ENCODE assay signal across 8 cellular contexts in genomic region chr16:29816694-29817441, GRCh38. TPM values are rescaled to one million over a fixed set of nuclear protein-coding genes. Genes with fewer than 3 reads are reported as not detected.
A peak's percentile ranks its signal among the peaks of the same experiment; 100 is the strongest.
DNase-seq lines count a peak whose midpoint lies in the region; ATAC-seq, FAIRE-seq and TF ChIP-seq lines count a peak whose summit lies in the region.

No MANE protein-coding gene starts in this region.

- no peaks in the 10 kb centered on the region for H3K27me3 ChIP-seq in K562 (ENCODE audit: control insufficient read depth in 2 of 2, insufficient read depth in 2 of 2, low read length in 2 of 2)
- H3K27me3 ChIP-seq in spleen (replicated peaks in 1 of 7): peaks cover 0 to 12% (median 6%) of the 10 kb centered on the region in 7 donors

- peaks cover 21% of the 10 kb centered on the region for H3K79me2 ChIP-seq in K562 (ENCODE audit: control insufficient read depth, insufficient read depth, low read length)

- no TSS peak for BruUV-seq in K562 (replicated peaks; lab: Mats Ljungman, UMichigan)

- H3K9ac ChIP-seq in K562 (ENCODE audit: insufficient read depth in 1 of 2, low read depth in 2 of 2, low read length in 2 of 2): peak overlapping the region; percentile 62 to 91

- intact Hi-C loops in K562 (cut with micrococcal nuclease) (loop anchor here (5.0 to 10.0 kb wide), 2 partner anchors 115 to 208 kb away; partner anchors contain the start of gene C16orf92), spleen (cut with DNase I; ENCODE audit: low total_unique reads) (no loop called here)

- CTCF ChIA-PET in K562 (lab: Yijun Ruan, JAX; ENCODE audit: low intra/inter-chr PET ratio): interaction anchor here (1.0 to 1.9 kb wide), 2 partner anchors 9 to 116 kb away, joined by 3 to 5 read pairs; no protein-coding TSS in a partner anchor

- H3K4me1 ChIP-seq in K562 (replicated peaks in 1 of 2; ENCODE audit: control insufficient read depth in 2 of 2, insufficient read depth in 2 of 2, low read length in 2 of 2) (peaks cover 24 to 69% of the 10 kb centered on the region in 2 experiments), spleen (peaks cover 35 to 93% (median 75%) of the 10 kb centered on the region in 6 donors)

- no peaks in the 10 kb centered on the region for H3K9me1 ChIP-seq in K562 (ENCODE audit: control insufficient read depth, insufficient read depth, low read length)

- in situ Hi-C loops in K562 (cut with MboI): no loop called here

- peak; percentile 52 for DNase-seq in COR-L47 (lab: John Stamatoyannopoulos, UW)
- DNase-seq in HuH-7.5 (ENCODE audit: low spot score): peak; percentile 65
- peak; percentile 49 to 66 (median 60) for DNase-seq in K562 (ENCODE audit: extremely low read depth in 1 of 4, low spot score in 3 of 4)
- peak; percentile 69 for DNase-seq in iPS-NIHi7 (ENCODE audit: extremely low spot score)
- peak; percentile 93 for DNase-seq in spleen
- no peak for DNase-seq in D721Med (ENCODE audit: insufficient read length, low spot score)

- peak; percentile 12 for ATAC-seq in GM19452 (IDR thresholded peaks at IDR 0.05; ENCODE audit: unreplicated experiment)
- ATAC-seq in SK-N-SH treated with all-trans-retinoic acid at 6 μM for 48 hours: peak; percentile 49
- ATAC-seq in K562: peak; percentile 43

- TF ChIP-seq CTCF in K562 (IDR thresholded peaks at IDR 0.05 in 2 of 3, conservative IDR thresholded peaks at IDR 0.05 in 1 of 3; ENCODE audit: insufficient read depth in 2 of 3, low read depth in 1 of 3, low read length in 3 of 3) (peak; percentile 12 to 48 (median 24); a peak in 2 of 6 replicates), spleen (IDR thresholded peaks at IDR 0.05 in 8 of 11, conservative IDR thresholded peaks at IDR 0.05 in 3 of 11) (no peak), D721Med (IDR thresholded peaks at IDR 0.05; ENCODE audit: insufficient read depth, missing control alignments) (no peak)

- POLR2A ChIA-PET in K562 (lab: Yijun Ruan, JAX): interaction anchor here (0.6 to 2.5 kb wide), 7 partner anchors 9 to 137 kb away, joined by 3 to 8 read pairs (median 4); no protein-coding TSS in a partner anchor

- H2AFZ ChIP-seq in K562 (ENCODE audit: low read depth, low read length): peak overlapping the region; percentile 95

- peak overlapping the region; percentile 71 for H3K27ac ChIP-seq in K562 (ENCODE audit: extremely low read depth, low read depth, low read length)
- H3K27ac ChIP-seq in spleen: peak overlapping the region; percentile 92 to 99 (median 98)

- TF ChIP-seq EP300 in K562 (IDR thresholded peaks at IDR 0.05; ENCODE audit: low read length): no peak

- H4K20me1 ChIP-seq in K562 (replicated peaks; ENCODE audit: control insufficient read depth, insufficient read depth, low read length): no peaks in the 10 kb centered on the region; the same call in 1 of the 2 replicates

- H3K9me3 ChIP-seq in K562 (replicated peaks; ENCODE audit: control insufficient read depth, insufficient read depth, low read depth, low read length) (no peaks in the 10 kb centered on the region), spleen (no peaks in the 10 kb centered on the region)

- H3K4me3 ChIP-seq in K562 (peak overlapping the region; percentile 68), spleen (peak overlapping the region; percentile 67 to 98 (median 81))

- FAIRE-seq in K562 (lab: Jason Lieb, UNC): peak; percentile 82
- FAIRE-seq in D721Med (lab: Jason Lieb, UNC): no peak

- H3K36me3 ChIP-seq in K562 (ENCODE audit: control insufficient read depth, insufficient read depth, low read length) (peaks cover 23% of the 10 kb centered on the region), spleen (peaks cover 0 to 27% (median 13%) of the 10 kb centered on the region in 6 donors)

- 0% methylated on average over 26 of the region's 37 CpGs for WGBS in K562 (ENCODE audit: insufficient coverage, low coverage, missing lambda C conversion rate)
- 0 to 1% (median 1%) methylated on average over 34 to 37 of the region's 37 CpGs for WGBS in spleen, 5 donors

- peak overlapping the region; percentile 78 for H3K4me2 ChIP-seq in K562 (ENCODE audit: insufficient read depth, low read length)

- no peak for TF ChIP-seq RAD21 in K562 (CRISPR knock-in tag; conservative IDR thresholded peaks at IDR 0.05 in 1 of 2, IDR thresholded peaks at IDR 0.05 in 1 of 2)

- TF ChIP-seq POLR2A in K562 (conservative IDR thresholded peaks at IDR 0.05) (no peak), spleen (IDR thresholded peaks at IDR 0.05) (no peak)

RNA-seq across cellular contexts. Expression of gene PAGR1, which starts 0.9 kb away (rescaled TPM):
- 8.4 and 14.4 TPM in 2 replicates for total RNA-seq in K562 (2011; cell fraction: chromatin; rRNA removed; ENCODE audit: low replicate concordance)
- total RNA-seq in K562 (2011; cell fraction: nucleolus; rRNA removed): 14.2 and 16.0 TPM in 2 replicates
- 11.1 and 12.8 TPM in 2 replicates for total RNA-seq in K562 (2011; cell fraction: nucleoplasm; rRNA removed)
- total RNA-seq in K562 (2014; rRNA removed): 58.2 and 68.3 TPM in 2 replicates
- total RNA-seq in K562 (2014; rRNA removed; fragmentation: Illumina TruSeq; extraction: Trizol): 16.5 and 16.8 TPM in 2 replicates
- total RNA-seq in K562 (2015; rRNA removed; fragmentation: Illumina TruSeq; extraction: Trizol): 40.7 and 42.2 TPM in 2 replicates
- total RNA-seq in K562 (2021): 33.3 and 36.0 TPM in 2 replicates
- polyA plus RNA-seq in K562 (2011; rRNA removed): 15.4 and 16.6 TPM in 2 replicates
- polyA plus RNA-seq in K562 (2011; cell fraction: cytosol; rRNA removed): 16.9 and 23.2 TPM in 2 replicates
- 11.9 and 16.8 TPM in 2 replicates for polyA plus RNA-seq in K562 (2011; cell fraction: nucleus; rRNA removed)
- polyA plus RNA-seq in K562 (2012): 21.5 and 32.5 TPM in 2 replicates
- polyA plus RNA-seq in K562 (2014; fragmentation: Illumina TruSeq; extraction: Trizol): 15.7 and 26.0 TPM in 2 replicates
- polyA plus RNA-seq in K562 (2014; fragmentation: Nextera tagmentation; extraction: Ambion mirVana): 1 to 10 TPM; 1.4 to 4.5 TPM
- 42.8 and 51.3 TPM in 2 replicates for polyA plus RNA-seq in K562 (2014; rRNA removed)
- 5.3 and 7.0 TPM in 2 replicates for polyA minus RNA-seq in K562 (2011; rRNA and poly(A)+ RNA removed)
- 7.3 and 12.9 TPM in 2 replicates for polyA minus RNA-seq in K562 (2011; cell fraction: cytosol; rRNA and poly(A)+ RNA removed)
- 10.0 and 13.6 TPM in 2 replicates for polyA minus RNA-seq in K562 (2011; cell fraction: nucleus; rRNA and poly(A)+ RNA removed)
- 10 to 100 TPM; 17.3 to 43.9 (median 23.6) TPM for total RNA-seq in spleen
- 10 to 100 TPM; 28.8 to 46.4 (median 37.9) TPM for polyA plus RNA-seq in spleen

RNA-seq across cellular contexts. Expression of gene MVP, which starts 3.4 kb away (rescaled TPM):
- total RNA-seq in K562 (2011; cell fraction: chromatin; rRNA removed; ENCODE audit: low replicate concordance): 2.1 and 2.7 TPM in 2 replicates
- total RNA-seq in K562 (2011; cell fraction: nucleolus; rRNA removed): 0.83 and 2.1 TPM in 2 replicates
- total RNA-seq in K562 (2011; cell fraction: nucleoplasm; rRNA removed): 1.6 and 6.8 TPM in 2 replicates
- 0.53 and 1.00 TPM in 2 replicates for total RNA-seq in K562 (2014; rRNA removed)
- 0.41 and 0.65 TPM in 2 replicates for total RNA-seq in K562 (2014; rRNA removed; fragmentation: Illumina TruSeq; extraction: Trizol)
- total RNA-seq in K562 (2015; rRNA removed; fragmentation: Illumina TruSeq; extraction: Trizol): 0.76 and 0.98 TPM in 2 replicates
- total RNA-seq in K562 (2021): 1.4 and 1.9 TPM in 2 replicates
- polyA plus RNA-seq in K562 (2011; rRNA removed): 0.39 and 1.1 TPM in 2 replicates
- 0.21 and 0.86 TPM in 2 replicates for polyA plus RNA-seq in K562 (2011; cell fraction: cytosol; rRNA removed)
- 2.9 and 3.4 TPM in 2 replicates for polyA plus RNA-seq in K562 (2011; cell fraction: nucleus; rRNA removed)
- 2.1 and 3.5 TPM in 2 replicates for polyA plus RNA-seq in K562 (2012)
- 0.43 and 0.69 TPM in 2 replicates for polyA plus RNA-seq in K562 (2014; fragmentation: Illumina TruSeq; extraction: Trizol)
- polyA plus RNA-seq in K562 (2014; fragmentation: Nextera tagmentation; extraction: Ambion mirVana): not detected
- polyA plus RNA-seq in K562 (2014; rRNA removed): 0.66 and 1.1 TPM in 2 replicates
- polyA minus RNA-seq in K562 (2011; rRNA and poly(A)+ RNA removed): 0.53 and 1.0 TPM in 2 replicates
- 2.4 and 2.7 TPM in 2 replicates for polyA minus RNA-seq in K562 (2011; cell fraction: cytosol; rRNA and poly(A)+ RNA removed)
- 0.94 and 2.2 TPM in 2 replicates for polyA minus RNA-seq in K562 (2011; cell fraction: nucleus; rRNA and poly(A)+ RNA removed)
- 100 to 1,000 TPM; 103 to 200 (median 160) TPM for total RNA-seq in spleen
- 100 to 1,000 TPM in 1 of 3 donors, 10 to 100 TPM in 2; 72.3 to 153 (median 90.9) TPM for polyA plus RNA-seq in spleen

RNA-seq across cellular contexts. Expression of gene PRRT2, which starts 4.9 kb away (rescaled TPM):
- 2.5 and 4.2 TPM in 2 replicates for total RNA-seq in K562 (2011; cell fraction: chromatin; rRNA removed; ENCODE audit: low replicate concordance)
- total RNA-seq in K562 (2011; cell fraction: nucleolus; rRNA removed): 1.7 and 2.8 TPM in 2 replicates
- 2.1 and 6.5 TPM in 2 replicates for total RNA-seq in K562 (2011; cell fraction: nucleoplasm; rRNA removed)
- total RNA-seq in K562 (2014; rRNA removed): 0.16 and 0.27 TPM in 2 replicates
- total RNA-seq in K562 (2014; rRNA removed; fragmentation: Illumina TruSeq; extraction: Trizol): 0.11 TPM in 1 of 2 replicates, not detected in the other
- total RNA-seq in K562 (2015; rRNA removed; fragmentation: Illumina TruSeq; extraction: Trizol): 0.25 and 0.38 TPM in 2 replicates
- total RNA-seq in K562 (2021): 0.69 and 1.2 TPM in 2 replicates
- polyA plus RNA-seq in K562 (2011; rRNA removed): 0.42 and 0.96 TPM in 2 replicates
- 0.48 and 0.60 TPM in 2 replicates for polyA plus RNA-seq in K562 (2011; cell fraction: cytosol; rRNA removed)
- polyA plus RNA-seq in K562 (2011; cell fraction: nucleus; rRNA removed): 9.4 and 12.9 TPM in 2 replicates
- 0.72 and 1.4 TPM in 2 replicates for polyA plus RNA-seq in K562 (2012)
- 0.28 and 0.46 TPM in 2 replicates for polyA plus RNA-seq in K562 (2014; fragmentation: Illumina TruSeq; extraction: Trizol)
- polyA plus RNA-seq in K562 (2014; fragmentation: Nextera tagmentation; extraction: Ambion mirVana): not detected
- 0.81 and 1.0 TPM in 2 replicates for polyA plus RNA-seq in K562 (2014; rRNA removed)
- polyA minus RNA-seq in K562 (2011; rRNA and poly(A)+ RNA removed): 0.25 and 0.30 TPM in 2 replicates
- polyA minus RNA-seq in K562 (2011; cell fraction: cytosol; rRNA and poly(A)+ RNA removed): not detected in 2 replicates
- polyA minus RNA-seq in K562 (2011; cell fraction: nucleus; rRNA and poly(A)+ RNA removed): 1.3 and 1.6 TPM in 2 replicates
- 1 to 10 TPM in 2 of 7 donors, under 1 TPM in 3, not detected in 2; 0.29 to 2.1 (median 0.77) TPM for total RNA-seq in spleen
- under 1 TPM; 0.15 to 0.67 (median 0.22) TPM for polyA plus RNA-seq in spleen

RNA-seq across cellular contexts. Expression of gene MAZ, which starts 10.5 kb away (rescaled TPM):
- total RNA-seq in K562 (2011; cell fraction: chromatin; rRNA removed; ENCODE audit: low replicate concordance): 95.3 and 227 TPM in 2 replicates
- 242 and 255 TPM in 2 replicates for total RNA-seq in K562 (2011; cell fraction: nucleolus; rRNA removed)
- total RNA-seq in K562 (2011; cell fraction: nucleoplasm; rRNA removed): 165 and 167 TPM in 2 replicates
- total RNA-seq in K562 (2014; rRNA removed): 414 and 504 TPM in 2 replicates
- 196 and 250 TPM in 2 replicates for total RNA-seq in K562 (2014; rRNA removed; fragmentation: Illumina TruSeq; extraction: Trizol)
- total RNA-seq in K562 (2015; rRNA removed; fragmentation: Illumina TruSeq; extraction: Trizol): 378 and 386 TPM in 2 replicates
- 518 and 532 TPM in 2 replicates for total RNA-seq in K562 (2021)
- 216 and 275 TPM in 2 replicates for polyA plus RNA-seq in K562 (2011; rRNA removed)
- 302 and 460 TPM in 2 replicates for polyA plus RNA-seq in K562 (2011; cell fraction: cytosol; rRNA removed)
- polyA plus RNA-seq in K562 (2011; cell fraction: nucleus; rRNA removed): 274 and 319 TPM in 2 replicates
- polyA plus RNA-seq in K562 (2012): 576 and 597 TPM in 2 replicates
- 420 and 592 TPM in 2 replicates for polyA plus RNA-seq in K562 (2014; fragmentation: Illumina TruSeq; extraction: Trizol)
- polyA plus RNA-seq in K562 (2014; fragmentation: Nextera tagmentation; extraction: Ambion mirVana): 10 to 100 TPM; 45.4 to 59.3 TPM
- polyA plus RNA-seq in K562 (2014; rRNA removed): 225 and 259 TPM in 2 replicates
- 238 and 356 TPM in 2 replicates for polyA minus RNA-seq in K562 (2011; rRNA and poly(A)+ RNA removed)
- polyA minus RNA-seq in K562 (2011; cell fraction: cytosol; rRNA and poly(A)+ RNA removed): 360 and 377 TPM in 2 replicates
- polyA minus RNA-seq in K562 (2011; cell fraction: nucleus; rRNA and poly(A)+ RNA removed): 72.8 and 95.2 TPM in 2 replicates
- total RNA-seq in spleen: 100 to 1,000 TPM in 4 of 7 donors, 10 to 100 TPM in 3; 82.7 to 157 (median 125) TPM
- 100 to 1,000 TPM in 2 of 3 donors, 10 to 100 TPM in 1; 92.2 to 145 (median 100) TPM for polyA plus RNA-seq in spleen

RNA-seq across cellular contexts. Expression of gene KIF22, which starts 26.3 kb away (rescaled TPM):
- total RNA-seq in K562 (2011; cell fraction: chromatin; rRNA removed; ENCODE audit: low replicate concordance): 212 and 457 TPM in 2 replicates
- total RNA-seq in K562 (2011; cell fraction: nucleolus; rRNA removed): 330 and 338 TPM in 2 replicates
- 225 and 251 TPM in 2 replicates for total RNA-seq in K562 (2011; cell fraction: nucleoplasm; rRNA removed)
- 131 and 146 TPM in 2 replicates for total RNA-seq in K562 (2014; rRNA removed)
- 84.2 and 106 TPM in 2 replicates for total RNA-seq in K562 (2014; rRNA removed; fragmentation: Illumina TruSeq; extraction: Trizol)
- 115 and 117 TPM in 2 replicates for total RNA-seq in K562 (2015; rRNA removed; fragmentation: Illumina TruSeq; extraction: Trizol)
- 146 and 156 TPM in 2 replicates for total RNA-seq in K562 (2021)
- polyA plus RNA-seq in K562 (2011; rRNA removed): 232 and 251 TPM in 2 replicates
- 202 and 227 TPM in 2 replicates for polyA plus RNA-seq in K562 (2011; cell fraction: cytosol; rRNA removed)
- polyA plus RNA-seq in K562 (2011; cell fraction: nucleus; rRNA removed): 549 and 656 TPM in 2 replicates
- 111 and 163 TPM in 2 replicates for polyA plus RNA-seq in K562 (2012)
- polyA plus RNA-seq in K562 (2014; fragmentation: Illumina TruSeq; extraction: Trizol): 144 and 171 TPM in 2 replicates
- 10 to 100 TPM in 1 of 2 experiments, 1 to 10 TPM in 1; 8.7 to 18.2 TPM for polyA plus RNA-seq in K562 (2014; fragmentation: Nextera tagmentation; extraction: Ambion mirVana)
- 180 and 185 TPM in 2 replicates for polyA plus RNA-seq in K562 (2014; rRNA removed)
- polyA minus RNA-seq in K562 (2011; rRNA and poly(A)+ RNA removed): 154 and 186 TPM in 2 replicates
- polyA minus RNA-seq in K562 (2011; cell fraction: cytosol; rRNA and poly(A)+ RNA removed): 92.9 and 122 TPM in 2 replicates
- polyA minus RNA-seq in K562 (2011; cell fraction: nucleus; rRNA and poly(A)+ RNA removed): 267 and 269 TPM in 2 replicates
- 10 to 100 TPM; 26.6 to 45.1 (median 36.2) TPM for total RNA-seq in spleen
- 10 to 100 TPM; 47.4 to 59.2 (median 56.4) TPM for polyA plus RNA-seq in spleen

Comparison
In these comparisons a context has a peak if more than half of its experiments do, and no peak if none do; other contexts are left out.
1. CTCF ChIP-seq: peak in K562 (3 of 3); none in spleen (0 of 11) and D721Med (single experiment).
2. RNA of gene MVP, which starts 3.4 kb away (total RNA-seq): 103 to 200 TPM in spleen; 0.41 to 6.8 TPM in K562; every median in the first group is over 10 times any median in the second.
3. Peak in every context shown above with its lines, with median percentiles within 50 percentile points of each other: ATAC-seq.